ENCODE assay signal across 11 cellular contexts in genomic region chr15:73936181-73936580, GRCh38. TPM values are rescaled to one million over a fixed set of nuclear protein-coding genes. Genes with fewer than 3 reads are reported as not detected.
DNase-seq lines count a peak whose midpoint lies in the region; ATAC-seq and TF ChIP-seq lines count a peak whose summit lies in the region.
"Had no signal": no experiment of that assay in that cellular context is flagged by ENCODE, and none has a peak within 500 bp of the region (broad histone marks: within the 10 kb centered on the region; RNA-seq: fewer than 3 reads in every experiment).

No MANE protein-coding gene starts in this region.

- no peaks in the 10 kb centered on the region for H3K9me3 Mint-ChIP-seq in T-cell

- no peaks in the 10 kb centered on the region for H3K36me3 ChIP-seq in HEK293 (ENCODE audit: control insufficient read depth in 2 of 2, insufficient read depth in 1 of 2, low read length in 2 of 2)

- H3K27ac ChIP-seq in HEK293 (ENCODE audit: extremely low read depth, low read depth, low read length) (no peak overlapping the region), foreskin keratinocyte (no peak overlapping the region)

- H3K9me3 ChIP-seq in HEK293 (ENCODE audit: control insufficient read depth, insufficient read depth, low read depth, low read length): no peaks in the 10 kb centered on the region

- DNase-seq in foreskin keratinocyte (peak; percentile 57 to 71), posterior vena cava (ENCODE audit: low spot score) (peak; percentile 82), T-cell (no peak), mesenteric fat pad (ENCODE audit: low spot score) (no peak)
- no peak for DNase-seq in stimulated activated CD4-positive, alpha-beta T cell treated with anti-CD3 and anti-CD28 coated beads, Interleukin-4, amount 100 ng/mL, for 24 hours
- DNase-seq: effector CD4-positive, alpha-beta T cell; Karpas-422; stimulated activated CD4-positive, alpha-beta T cell treated with anti-CD3 and anti-CD28 coated beads, Interleukin-4, amount 100 ng/mL, for 4 hours had no signal

- no peaks in the 10 kb centered on the region for H3K27me3 Mint-ChIP-seq in T-cell

- TF ChIP-seq CTCF in HEK293 (tag by site-specific recombination; IDR thresholded peaks at IDR 0.05): 0 out of 2 replicates have a peak, but pooled peaks have one; percentile 15
- peak; percentile 56 for TF ChIP-seq CTCF in foreskin keratinocyte (conservative IDR thresholded peaks at IDR 0.05)

- CTCF ChIA-PET in HEK293 (lab: Yijun Ruan, JAX): interaction anchor here (0.5 to 6.1 kb wide), 8 partner anchors 8 to 663 kb away, joined by 3 to 39 read pairs (median 5); no protein-coding TSS in a partner anchor
- CTCF ChIA-PET in T-cell (lab: Charles Lee): interaction anchor here (0.6 to 0.9 kb wide), 2 partner anchors 13 to 28 kb away, joined by 3 to 4 read pairs; no protein-coding TSS in a partner anchor

- peak overlapping the region in 1 of 2 donors; percentile 2 for H3K27ac Mint-ChIP-seq in T-cell

- intact Hi-C loops in posterior vena cava (cut with DNase I): loop anchor here in 1 of 2 donors (5.0 kb wide), 1 partner anchor 671 kb away; no protein-coding TSS in a partner anchor

- H3K4me1 Mint-ChIP-seq in T-cell: peaks cover 8 to 40% (median 15%) of the 10 kb centered on the region in 3 donors

- POLR2A ChIA-PET in HEK293 (lab: Yijun Ruan, JAX) (interaction anchor here (0.6 to 2.2 kb wide), 3 partner anchors 10 to 379 kb away, joined by 3 to 5 read pairs (median 3); partner anchors contain the start of gene LOXL1), T-cell (lab: Charles Lee) (interaction anchor here in 1 of 2 donors (0.6 kb wide), 1 partner anchor 20 kb away, joined by 3 read pairs; no protein-coding TSS in a partner anchor)

- no peak overlapping the region for H3K4me3 ChIP-seq in HEK293 (ENCODE audit: low read depth, low read length)

- H3K27me3 ChIP-seq in foreskin keratinocyte: no peaks in the 10 kb centered on the region

- no peaks in the 10 kb centered on the region for H3K36me3 Mint-ChIP-seq in T-cell

- H3K4me1 ChIP-seq in HEK293 (ENCODE audit: control insufficient read depth, insufficient read depth, low read length): peaks cover 3% of the 10 kb centered on the region; the same call in 1 of the 2 replicates
- no peaks in the 10 kb centered on the region for H3K4me1 ChIP-seq in foreskin keratinocyte

- ATAC-seq in SK-N-SH treated with all-trans-retinoic acid at 6 μM for 48 hours (peak; percentile 37), foreskin keratinocyte (peak; percentile 70), HG02759 (IDR thresholded peaks at IDR 0.05; ENCODE audit: unreplicated experiment) (no peak), T-cell (replicated peaks in 1 of 4) (no peak)

- no peak overlapping the region for H3K4me3 Mint-ChIP-seq in T-cell

TF ChIP-seq in HEK293, 187 proteins besides CTCF, POLR2A, EP300 and RAD21 (continues in another document):
- TF ChIP-seq KLF10 (tag by site-specific recombination; IDR thresholded peaks at IDR 0.05) (no peak), ZNF37A (tag by site-specific recombination; IDR thresholded peaks at IDR 0.05) (no peak), ZNF26 (tag by site-specific recombination; IDR thresholded peaks at IDR 0.05) (no peak), ZNF394 (tag by site-specific recombination; IDR thresholded peaks at IDR 0.05; ENCODE audit: borderline replicate concordance) (no peak), ZNF391 (tag by site-specific recombination; IDR thresholded peaks at IDR 0.05; ENCODE audit: borderline replicate concordance, low read depth) (no peak), ZNF792 (tag by site-specific recombination; IDR thresholded peaks at IDR 0.05) (no peak), KLF1 (tag by site-specific recombination; IDR thresholded peaks at IDR 0.05) (no peak), AEBP2 (tag by site-specific recombination; IDR thresholded peaks at IDR 0.05; ENCODE audit: borderline replicate concordance) (no peak), ZNF76 (tag by site-specific recombination; IDR thresholded peaks at IDR 0.05; ENCODE audit: borderline replicate concordance, low read depth) (no peak), ZNF174 (tag by site-specific recombination; IDR thresholded peaks at IDR 0.05) (no peak), ZBTB8A (tag by site-specific recombination; IDR thresholded peaks at IDR 0.05) (no peak)

TF ChIP-seq in SK-N-SH treated with all-trans-retinoic acid at 6 μM for 48 hours, 23 proteins besides CTCF, POLR2A, EP300 and RAD21 (continues in another document):
- TF ChIP-seq ZC3H10 (CRISPR knock-in tag; IDR thresholded peaks at IDR 0.05) (no peak), SNAI2 (CRISPR knock-in tag; IDR thresholded peaks at IDR 0.05) (no peak), POU6F1 (CRISPR knock-in tag; IDR thresholded peaks at IDR 0.05; ENCODE audit: borderline replicate concordance, low read depth) (no peak), PPARA (CRISPR knock-in tag; IDR thresholded peaks at IDR 0.05; ENCODE audit: borderline replicate concordance) (no peak), ISL1 (CRISPR knock-in tag; IDR thresholded peaks at IDR 0.05) (no peak), CREB5 (CRISPR knock-in tag; IDR thresholded peaks at IDR 0.05; ENCODE audit: low read depth) (no peak), PATZ1 (CRISPR knock-in tag; IDR thresholded peaks at IDR 0.05; ENCODE audit: borderline replicate concordance) (no peak), CSRNP3 (CRISPR knock-in tag; IDR thresholded peaks at IDR 0.05) (no peak), ESRRG (CRISPR knock-in tag; IDR thresholded peaks at IDR 0.05) (no peak), CSDC2 (CRISPR knock-in tag; IDR thresholded peaks at IDR 0.05) (no peak), ZNF8 (CRISPR knock-in tag; IDR thresholded peaks at IDR 0.05) (no peak), OSR1 (CRISPR knock-in tag; IDR thresholded peaks at IDR 0.05) (no peak), TCF4 (CRISPR knock-in tag; IDR thresholded peaks at IDR 0.05; ENCODE audit: borderline replicate concordance) (no peak)

RNA-seq across cellular contexts. Expression of gene LOXL1, which starts 9.9 kb away (rescaled TPM):
- total RNA-seq in foreskin keratinocyte: 8.1 and 13.3 TPM in 2 replicates
- polyA plus RNA-seq in foreskin keratinocyte: 9.7 and 14.9 TPM in 2 replicates
- 100 to 1,000 TPM in 1 of 2 donors, 10 to 100 TPM in 1; 94.6 to 110 TPM for total RNA-seq in posterior vena cava
- total RNA-seq in T-cell: 1 to 10 TPM; 1.4 to 4.8 (median 1.6) TPM
- total RNA-seq in mesenteric fat pad: 14.0 TPM

RNA-seq across cellular contexts. Expression of gene STOML1, which starts 55.9 kb away (rescaled TPM):
- 15.7 and 18.3 TPM in 2 replicates for total RNA-seq in foreskin keratinocyte
- 17.4 and 19.2 TPM in 2 replicates for polyA plus RNA-seq in foreskin keratinocyte
- total RNA-seq in posterior vena cava: 10 to 100 TPM; 17.3 to 20.1 TPM
- total RNA-seq in T-cell: 10 to 100 TPM in 3 of 5 donors, 1 to 10 TPM in 2; 5.1 to 13.4 (median 12.0) TPM
- 18.6 TPM for total RNA-seq in mesenteric fat pad

RNA-seq across cellular contexts. Expression of gene PML, which starts 58.3 kb away (rescaled TPM):
- total RNA-seq in foreskin keratinocyte (81.5 and 92.6 TPM in 2 replicates), posterior vena cava (10 to 100 TPM; 49.2 to 50.7 TPM), T-cell (10 to 100 TPM; 43.0 to 79.8 (median 60.7) TPM), mesenteric fat pad (92.3 TPM)
- 88.0 and 91.4 TPM in 2 replicates for polyA plus RNA-seq in foreskin keratinocyte

Comparison
In these comparisons a context has a peak if more than half of its experiments do, and no peak if none do; other contexts are left out.
1. ATAC-seq: peak in SK-N-SH treated with all-trans-retinoic acid at 6 μM for 48 hours (single experiment) and foreskin keratinocyte (single experiment); none in HG02759 (single experiment) and T-cell (0 of 4).
2. DNase-seq: peak in foreskin keratinocyte (2 of 2) and posterior vena cava (single experiment); none in stimulated activated CD4-positive, alpha-beta T cell treated with anti-CD3 and anti-CD28 coated beads, Interleukin-4, amount 100 ng/mL, for 24 hours (single experiment), T-cell (0 of 34) and mesenteric fat pad (single experiment).